In genomic region chrX:53669258-53669657, GRCh38 we compare ENCODE assay signal across 2 cellular contexts.
TF ChIP-seq lines count a peak whose summit lies in the region.

No MANE protein-coding gene starts in this region.

TF ChIP-seq in GM12878, 131 proteins besides CTCF, POLR2A, EP300 and RAD21 (continued from another document):
- TF ChIP-seq RELB (IDR thresholded peaks at IDR 0.05; ENCODE audit: low read depth) (no peak), MEF2B (IDR thresholded peaks at IDR 0.05; ENCODE audit: partially characterized antibody, poor library complexity, severe bottlenecking) (no peak), ATF3 (IDR thresholded peaks at IDR 0.05; ENCODE audit: borderline replicate concordance, extremely low read depth, low read depth, low read length) (no peak), POU2F2 (IDR thresholded peaks at IDR 0.05; ENCODE audit: borderline replicate concordance, low read depth, low read length) (no peak), ZNF217 (IDR thresholded peaks at IDR 0.05) (no peak), SREBF2 (IDR thresholded peaks at IDR 0.05; ENCODE audit: low read length) (no peak), RB1 (IDR thresholded peaks at IDR 0.05; ENCODE audit: borderline replicate concordance) (no peak), FOXM1 (IDR thresholded peaks at IDR 0.05; ENCODE audit: low read depth, low read length) (no peak), RBBP5 (conservative IDR thresholded peaks at IDR 0.05) (no peak), BCLAF1 (IDR thresholded peaks at IDR 0.05) (no peak), ZNF207 (IDR thresholded peaks at IDR 0.05; ENCODE audit: borderline replicate concordance) (no peak), KAT2A (conservative IDR thresholded peaks at IDR 0.05; ENCODE audit: control insufficient read depth, low read depth, low read length) (no peak), NR2C2 (IDR thresholded peaks at IDR 0.05; ENCODE audit: borderline replicate concordance, control insufficient read depth, insufficient read length, low read depth) (no peak), USF1 (IDR thresholded peaks at IDR 0.05; ENCODE audit: borderline replicate concordance, extremely low read length, insufficient read depth, low read depth, low read length) (no peak), NFYA (IDR thresholded peaks at IDR 0.05; ENCODE audit: borderline replicate concordance, low read depth, low read length) (no peak), SIX5 (IDR thresholded peaks at IDR 0.05; ENCODE audit: low read depth, low read length, severe bottlenecking) (no peak), ASH2L (IDR thresholded peaks at IDR 0.05; ENCODE audit: borderline replicate concordance, low read depth) (no peak)

TF ChIP-seq in SK-N-SH, 30 proteins besides CTCF, POLR2A, EP300 and RAD21 (continued from another document):
- no peak for TF ChIP-seq REST (IDR thresholded peaks at IDR 0.05; ENCODE audit: low read depth, low read length)
- TF ChIP-seq ELF1 (IDR thresholded peaks at IDR 0.05), result no peak
- no peak for TF ChIP-seq JUND (IDR thresholded peaks at IDR 0.05)
- no peak for TF ChIP-seq PBX3 (IDR thresholded peaks at IDR 0.05)
- no peak for TF ChIP-seq USF2 (IDR thresholded peaks at IDR 0.05; ENCODE audit: borderline replicate concordance, low read depth, low read length)
- no peak for TF ChIP-seq YY1 (IDR thresholded peaks at IDR 0.05; ENCODE audit: low read depth)
- TF ChIP-seq TCF12 (IDR thresholded peaks at IDR 0.05), result no peak
- no peak for TF ChIP-seq NFIC (IDR thresholded peaks at IDR 0.05; ENCODE audit: borderline replicate concordance)
- no peak for TF ChIP-seq GATA2 (CRISPR knock-in tag; IDR thresholded peaks at IDR 0.05)
- no peak for TF ChIP-seq NRF1 (IDR thresholded peaks at IDR 0.05; ENCODE audit: low read depth, low read length)
- no peak for TF ChIP-seq RXRA (IDR thresholded peaks at IDR 0.05; ENCODE audit: borderline replicate concordance, low read depth)
- no peak for TF ChIP-seq MEF2A (IDR thresholded peaks at IDR 0.05; ENCODE audit: borderline replicate concordance, low read depth)
- TF ChIP-seq RFX5 (IDR thresholded peaks at IDR 0.05; ENCODE audit: low read length), result no peak
TF ChIP-seq in SK-N-SH: peak in this region for 0.
